ENCODE assay signal across 8 cellular contexts in genomic region chr11:69449320-69450063, GRCh38. TPM values are rescaled to one million over a fixed set of nuclear protein-coding genes. Genes with fewer than 3 reads are reported as not detected.
A peak's percentile ranks its signal among the peaks of the same experiment; 100 is the strongest.
DNase-seq lines count a peak whose midpoint lies in the region; ATAC-seq and TF ChIP-seq lines count a peak whose summit lies in the region.

No MANE protein-coding gene starts in this region.

- peak overlapping the region in 3 of 5 donors; percentile 54 to 89 (median 67) for H3K27ac ChIP-seq in adrenal gland
- H3K27ac ChIP-seq in right cardiac atrium (ENCODE audit: low read length), result peak overlapping the region; percentile 78
- peak overlapping the region in 7 of 8 donors; percentile 60 to 87 (median 81) for H3K27ac ChIP-seq in spleen

- intact Hi-C loops in adrenal gland (cut with DNase I) (loop anchor here in 1 of 2 donors (5.0 to 10.0 kb wide), 2 partner anchors 155 to 188 kb away; partner anchors contain the start of gene MYEOV), right cardiac atrium (cut with DNase I) (loop anchor here (10.0 kb wide), 2 partner anchors 155 to 185 kb away; partner anchors contain the start of gene MYEOV (in 3 of the 4)), spleen (cut with DNase I; ENCODE audit: low total_unique reads) (no loop called here)

- H3K9me3 ChIP-seq in adrenal gland (replicated peaks in 1 of 3) (no peaks in the 10 kb centered on the region), right cardiac atrium (ENCODE audit: control insufficient read depth, low read length) (no peaks in the 10 kb centered on the region), spleen (peaks cover 0 to 4% (median 0%) of the 10 kb centered on the region in 8 donors), T-helper 17 cell (ENCODE audit: control insufficient read depth, low read length, poor library complexity, severe bottlenecking) (no peaks in the 10 kb centered on the region)

- DNase-seq in HT1080 (ENCODE audit: low read depth) (peak; percentile 51), adrenal gland (peak; percentile 46 to 87 (median 62)), right cardiac atrium (peak; percentile 90 to 92 (median 92)), spleen (peak; percentile 88), T-helper 17 cell (no peak)

- TF ChIP-seq CTCF in adrenal gland (IDR thresholded peaks at IDR 0.05) (no peak), spleen (IDR thresholded peaks at IDR 0.05 in 8 of 11, conservative IDR thresholded peaks at IDR 0.05 in 3 of 11) (no peak)

- TF ChIP-seq POLR2A in adrenal gland (IDR thresholded peaks at IDR 0.05) (no peak), spleen (IDR thresholded peaks at IDR 0.05) (no peak)

- H3K27me3 ChIP-seq in adrenal gland (no peaks in the 10 kb centered on the region), right cardiac atrium (ENCODE audit: control insufficient read depth, insufficient read depth) (no peaks in the 10 kb centered on the region), spleen (replicated peaks in 1 of 7) (peaks cover 0 to 24% (median 3%) of the 10 kb centered on the region in 7 donors)

- H3K36me3 Mint-ChIP-seq in T-helper 17 cell (ENCODE audit: low read depth), result peaks cover 5% of the 10 kb centered on the region

- H3K4me3 Mint-ChIP-seq in T-helper 17 cell, result no peak overlapping the region

- H3K36me3 ChIP-seq in adrenal gland (replicated peaks in 1 of 2) (no peaks in the 10 kb centered on the region), spleen (no peaks in the 10 kb centered on the region)

- H3K4me1 ChIP-seq in adrenal gland (replicated peaks in 1 of 2) (peaks cover 0 to 16% of the 10 kb centered on the region in 2 donors), right cardiac atrium (ENCODE audit: control insufficient read depth, insufficient read depth, low read length) (peaks cover 7% of the 10 kb centered on the region), spleen (peaks cover 18 to 54% (median 34%) of the 10 kb centered on the region in 6 donors)

- H3K4me1 Mint-ChIP-seq in T-helper 17 cell, result no peaks in the 10 kb centered on the region

- no peak overlapping the region for H3K27ac Mint-ChIP-seq in T-helper 17 cell

- H3K4me3 ChIP-seq in adrenal gland (no peak overlapping the region), right cardiac atrium (ENCODE audit: low read length) (no peak overlapping the region), spleen (no peak overlapping the region)

- ATAC-seq in right cardiac atrium, result peak; percentile 84 to 93
- no peak for ATAC-seq in GM21367 (IDR thresholded peaks at IDR 0.05; ENCODE audit: unreplicated experiment)
- ATAC-seq in HG03095 (IDR thresholded peaks at IDR 0.05; ENCODE audit: unreplicated experiment), result no peak
- no peak for ATAC-seq in GM21529 (IDR thresholded peaks at IDR 0.05; ENCODE audit: unreplicated experiment)
- ATAC-seq in T-helper 17 cell, result no peak

- WGBS in adrenal gland, 4 donors, result 32 to 50% (median 45%) methylated on average over 15 to 29 of the region's 29 CpGs
- 30% methylated on average over 29 of the region's 29 CpGs for WGBS in right cardiac atrium
- WGBS in spleen, 5 donors, result 9 to 18% (median 12%) methylated on average over 13 to 29 of the region's 29 CpGs

- H3K27me3 Mint-ChIP-seq in T-helper 17 cell, result peaks cover 29% of the 10 kb centered on the region

RNA-seq across cellular contexts. Expression of gene LINC01488, which starts 32.0 kb away (rescaled TPM):
- total RNA-seq in HT1080 (2014; rRNA removed; shearing (Covaris generic)), result not detected in 2 replicates
- not detected in 2 replicates for polyA plus RNA-seq in HT1080 (2015; cell fraction: cytosol; rRNA removed)
- polyA plus RNA-seq in HT1080 (2015; cell fraction: nucleus; rRNA removed), result not detected in 2 replicates
- total RNA-seq in adrenal gland (not detected), right cardiac atrium (under 1 TPM in 2 of 4 donors, not detected in 2; 0.14 to 0.17 TPM), spleen (not detected), T-helper 17 cell (not detected)
- polyA plus RNA-seq in adrenal gland (not detected), right cardiac atrium (0.16 TPM), spleen (not detected)

Comparison
In these comparisons a context has a peak if more than half of its experiments do, and no peak if none do; other contexts are left out.
1. DNase-seq: peak in HT1080 (single experiment), adrenal gland (7 of 7), right cardiac atrium (3 of 3) and spleen (single experiment); none in T-helper 17 cell (0 of 3).
2. ATAC-seq: peak in right cardiac atrium (2 of 2); none in GM21367 (single experiment), HG03095 (single experiment), GM21529 (single experiment) and T-helper 17 cell (single experiment).
3. Peak in every context shown above with its lines, with median percentiles within 50 percentile points of each other: H3K27ac ChIP-seq.